ENCODE assay signal across 1 cellular context in the genomic region with DNA sequence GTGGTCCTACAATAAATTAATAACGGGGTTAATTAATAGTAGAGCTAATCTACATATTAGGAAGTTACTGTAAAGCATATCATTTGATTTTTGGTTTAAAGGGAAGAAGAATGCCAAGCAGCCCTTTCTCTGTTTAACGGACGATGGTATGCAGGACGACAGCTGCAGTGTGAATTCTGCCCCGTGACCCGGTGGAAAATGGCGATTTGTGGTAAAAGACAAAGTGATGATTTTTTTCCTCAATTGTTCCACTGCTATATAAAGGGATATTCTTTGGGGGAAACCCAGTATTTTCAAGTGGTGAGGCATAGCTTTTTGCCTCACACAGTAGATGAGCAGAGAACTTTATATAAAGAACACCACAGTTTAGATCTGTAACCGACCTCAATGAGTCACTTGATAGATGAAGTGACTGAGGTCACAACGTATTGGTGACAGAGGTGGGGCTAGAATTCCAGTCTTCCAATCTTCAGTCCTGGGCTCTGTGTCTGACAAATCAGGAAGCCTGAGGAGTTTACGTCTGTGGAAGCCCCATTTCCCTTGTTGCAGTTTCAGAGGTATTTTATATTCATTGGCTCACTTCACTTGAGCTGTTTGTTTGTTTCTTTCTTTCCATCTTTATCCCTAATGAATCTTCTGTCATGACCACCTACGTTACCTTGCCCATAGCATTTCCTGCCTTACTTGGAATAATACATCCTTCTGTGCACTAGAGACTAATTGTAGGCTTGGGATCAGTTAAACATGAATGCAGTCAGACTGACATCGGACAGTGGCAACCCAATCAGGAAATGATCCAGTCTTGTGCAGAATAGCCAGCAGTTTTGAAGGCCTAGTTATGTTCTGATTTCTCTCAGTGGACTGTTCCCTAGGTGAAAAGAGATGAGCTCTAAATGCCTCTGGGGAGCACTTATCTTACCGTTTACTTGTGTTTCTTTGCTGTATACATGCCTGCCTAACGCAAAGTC.
TF ChIP-seq lines count a peak whose summit lies in the region.

No MANE protein-coding gene starts in this region.

TF ChIP-seq in HepG2, 621 proteins besides CTCF, POLR2A, EP300 and RAD21:
- TF ChIP-seq SP5 (CRISPR knock-in tag; IDR thresholded peaks at IDR 0.05; ENCODE audit: borderline replicate concordance, low read depth) (no peak), ZNF737 (CRISPR knock-in tag; IDR thresholded peaks at IDR 0.05; ENCODE audit: borderline replicate concordance) (no peak), PLRG1 (conservative IDR thresholded peaks at IDR 0.05) (no peak), ZNF552 (CRISPR knock-in tag; IDR thresholded peaks at IDR 0.05; ENCODE audit: borderline replicate concordance) (no peak), REPIN1 (CRISPR knock-in tag; IDR thresholded peaks at IDR 0.05; ENCODE audit: borderline replicate concordance, low read depth) (no peak), GATA4 (IDR thresholded peaks at IDR 0.05; ENCODE audit: borderline replicate concordance, low read depth) (no peak), MZF1 (CRISPR knock-in tag; IDR thresholded peaks at IDR 0.05; ENCODE audit: borderline replicate concordance) (no peak), ZSCAN30 (CRISPR knock-in tag; IDR thresholded peaks at IDR 0.05) (no peak), ZC3H4 (CRISPR knock-in tag; IDR thresholded peaks at IDR 0.05; ENCODE audit: borderline replicate concordance) (no peak), TAF15 (IDR thresholded peaks at IDR 0.05; ENCODE audit: low read depth, low read length, poor library complexity, severe bottlenecking) (no peak), ZNF160 (CRISPR knock-in tag; IDR thresholded peaks at IDR 0.05) (no peak), NFYC (CRISPR knock-in tag; IDR thresholded peaks at IDR 0.05) (no peak), ISL2 (CRISPR knock-in tag; IDR thresholded peaks at IDR 0.05) (no peak), ZNF496 (CRISPR knock-in tag; IDR thresholded peaks at IDR 0.05; ENCODE audit: insufficient replicate concordance) (no peak)
- TF ChIP-seq, protein P1, sequence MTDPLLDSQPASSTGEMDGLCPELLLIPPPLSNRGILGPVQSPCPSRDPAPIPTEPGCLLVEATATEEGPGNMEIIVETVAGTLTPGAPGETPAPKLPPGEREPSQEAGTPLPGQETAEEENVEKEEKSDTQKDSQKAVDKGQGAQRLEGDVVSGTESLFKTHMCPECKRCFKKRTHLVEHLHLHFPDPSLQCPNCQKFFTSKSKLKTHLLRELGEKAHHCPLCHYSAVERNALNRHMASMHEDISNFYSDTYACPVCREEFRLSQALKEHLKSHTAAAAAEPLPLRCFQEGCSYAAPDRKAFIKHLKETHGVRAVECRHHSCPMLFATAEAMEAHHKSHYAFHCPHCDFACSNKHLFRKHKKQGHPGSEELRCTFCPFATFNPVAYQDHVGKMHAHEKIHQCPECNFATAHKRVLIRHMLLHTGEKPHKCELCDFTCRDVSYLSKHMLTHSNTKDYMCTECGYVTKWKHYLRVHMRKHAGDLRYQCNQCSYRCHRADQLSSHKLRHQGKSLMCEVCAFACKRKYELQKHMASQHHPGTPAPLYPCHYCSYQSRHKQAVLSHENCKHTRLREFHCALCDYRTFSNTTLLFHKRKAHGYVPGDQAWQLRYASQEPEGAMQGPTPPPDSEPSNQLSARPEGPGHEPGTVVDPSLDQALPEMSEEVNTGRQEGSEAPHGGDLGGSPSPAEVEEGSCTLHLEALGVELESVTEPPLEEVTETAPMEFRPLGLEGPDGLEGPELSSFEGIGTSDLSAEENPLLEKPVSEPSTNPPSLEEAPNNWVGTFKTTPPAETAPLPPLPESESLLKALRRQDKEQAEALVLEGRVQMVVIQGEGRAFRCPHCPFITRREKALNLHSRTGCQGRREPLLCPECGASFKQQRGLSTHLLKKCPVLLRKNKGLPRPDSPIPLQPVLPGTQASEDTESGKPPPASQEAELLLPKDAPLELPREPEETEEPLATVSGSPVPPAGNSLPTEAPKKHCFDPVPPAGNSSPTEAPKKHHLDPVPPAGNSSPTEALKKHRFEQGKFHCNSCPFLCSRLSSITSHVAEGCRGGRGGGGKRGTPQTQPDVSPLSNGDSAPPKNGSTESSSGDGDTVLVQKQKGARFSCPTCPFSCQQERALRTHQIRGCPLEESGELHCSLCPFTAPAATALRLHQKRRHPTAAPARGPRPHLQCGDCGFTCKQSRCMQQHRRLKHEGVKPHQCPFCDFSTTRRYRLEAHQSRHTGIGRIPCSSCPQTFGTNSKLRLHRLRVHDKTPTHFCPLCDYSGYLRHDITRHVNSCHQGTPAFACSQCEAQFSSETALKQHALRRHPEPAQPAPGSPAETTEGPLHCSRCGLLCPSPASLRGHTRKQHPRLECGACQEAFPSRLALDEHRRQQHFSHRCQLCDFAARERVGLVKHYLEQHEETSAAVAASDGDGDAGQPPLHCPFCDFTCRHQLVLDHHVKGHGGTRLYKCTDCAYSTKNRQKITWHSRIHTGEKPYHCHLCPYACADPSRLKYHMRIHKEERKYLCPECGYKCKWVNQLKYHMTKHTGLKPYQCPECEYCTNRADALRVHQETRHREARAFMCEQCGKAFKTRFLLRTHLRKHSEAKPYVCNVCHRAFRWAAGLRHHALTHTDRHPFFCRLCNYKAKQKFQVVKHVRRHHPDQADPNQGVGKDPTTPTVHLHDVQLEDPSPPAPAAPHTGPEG (CRISPR knock-in tag; IDR thresholded peaks at IDR 0.05) = no peak
- TF ChIP-seq, protein P2, sequence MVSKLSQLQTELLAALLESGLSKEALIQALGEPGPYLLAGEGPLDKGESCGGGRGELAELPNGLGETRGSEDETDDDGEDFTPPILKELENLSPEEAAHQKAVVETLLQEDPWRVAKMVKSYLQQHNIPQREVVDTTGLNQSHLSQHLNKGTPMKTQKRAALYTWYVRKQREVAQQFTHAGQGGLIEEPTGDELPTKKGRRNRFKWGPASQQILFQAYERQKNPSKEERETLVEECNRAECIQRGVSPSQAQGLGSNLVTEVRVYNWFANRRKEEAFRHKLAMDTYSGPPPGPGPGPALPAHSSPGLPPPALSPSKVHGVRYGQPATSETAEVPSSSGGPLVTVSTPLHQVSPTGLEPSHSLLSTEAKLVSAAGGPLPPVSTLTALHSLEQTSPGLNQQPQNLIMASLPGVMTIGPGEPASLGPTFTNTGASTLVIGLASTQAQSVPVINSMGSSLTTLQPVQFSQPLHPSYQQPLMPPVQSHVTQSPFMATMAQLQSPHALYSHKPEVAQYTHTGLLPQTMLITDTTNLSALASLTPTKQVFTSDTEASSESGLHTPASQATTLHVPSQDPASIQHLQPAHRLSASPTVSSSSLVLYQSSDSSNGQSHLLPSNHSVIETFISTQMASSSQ (IDR thresholded peaks at IDR 0.05; ENCODE audit: low read depth) = no peak
- TF ChIP-seq, protein P2 (CRISPR knock-in tag; IDR thresholded peaks at IDR 0.05; ENCODE audit: borderline replicate concordance) = no peak
- TF ChIP-seq, protein P3, sequence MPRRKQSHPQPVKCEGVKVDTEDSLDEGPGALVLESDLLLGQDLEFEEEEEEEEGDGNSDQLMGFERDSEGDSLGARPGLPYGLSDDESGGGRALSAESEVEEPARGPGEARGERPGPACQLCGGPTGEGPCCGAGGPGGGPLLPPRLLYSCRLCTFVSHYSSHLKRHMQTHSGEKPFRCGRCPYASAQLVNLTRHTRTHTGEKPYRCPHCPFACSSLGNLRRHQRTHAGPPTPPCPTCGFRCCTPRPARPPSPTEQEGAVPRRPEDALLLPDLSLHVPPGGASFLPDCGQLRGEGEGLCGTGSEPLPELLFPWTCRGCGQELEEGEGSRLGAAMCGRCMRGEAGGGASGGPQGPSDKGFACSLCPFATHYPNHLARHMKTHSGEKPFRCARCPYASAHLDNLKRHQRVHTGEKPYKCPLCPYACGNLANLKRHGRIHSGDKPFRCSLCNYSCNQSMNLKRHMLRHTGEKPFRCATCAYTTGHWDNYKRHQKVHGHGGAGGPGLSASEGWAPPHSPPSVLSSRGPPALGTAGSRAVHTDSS (CRISPR knock-in tag; conservative IDR thresholded peaks at IDR 0.05) = no peak
- TF ChIP-seq, protein P4, sequence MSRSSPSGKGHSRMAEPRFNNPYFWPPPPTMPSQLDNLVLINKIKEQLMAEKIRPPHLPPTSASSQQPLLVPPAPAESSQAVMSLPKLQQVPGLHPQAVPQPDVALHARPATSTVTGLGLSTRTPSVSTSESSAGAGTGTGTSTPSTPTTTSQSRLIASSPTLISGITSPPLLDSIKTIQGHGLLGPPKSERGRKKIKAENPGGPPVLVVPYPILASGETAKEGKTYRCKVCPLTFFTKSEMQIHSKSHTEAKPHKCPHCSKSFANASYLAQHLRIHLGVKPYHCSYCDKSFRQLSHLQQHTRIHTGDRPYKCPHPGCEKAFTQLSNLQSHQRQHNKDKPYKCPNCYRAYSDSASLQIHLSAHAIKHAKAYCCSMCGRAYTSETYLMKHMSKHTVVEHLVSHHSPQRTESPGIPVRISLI (CRISPR knock-in tag; IDR thresholded peaks at IDR 0.05; ENCODE audit: borderline replicate concordance) = no peak
